ENCODE assay signal across 23 cellular contexts in genomic region chr15:36361351-36361870, GRCh38.
DNase-seq lines count a peak whose midpoint lies in the region; TF ChIP-seq lines count a peak whose summit lies in the region.
"Had no signal": no experiment of that assay in that cellular context is flagged by ENCODE, and none has a peak within 500 bp of the region (broad histone marks: within the 10 kb centered on the region; RNA-seq: fewer than 3 reads in every experiment).

No MANE protein-coding gene starts in this region.

- H3K9me3 Mint-ChIP-seq in osteocyte (ENCODE audit: unreplicated experiment), result no peaks in the 10 kb centered on the region
- H3K9me3 Mint-ChIP-seq: activated CD8-positive, alpha-beta T cell treated with anti-CD3 and anti-CD28 coated beads for 36 hours had no signal

- no peaks in the 10 kb centered on the region for H3K36me3 Mint-ChIP-seq in osteocyte (ENCODE audit: unreplicated experiment)
- H3K36me3 Mint-ChIP-seq: naive thymus-derived CD4-positive, alpha-beta T cell had no signal

- no peaks in the 10 kb centered on the region for H3K36me3 ChIP-seq in SJSA1
- H3K36me3 ChIP-seq: BE2C, Peyer's patch, prostate gland, spleen, thoracic aorta, WERI-Rb-1 had no signal

- peak overlapping the region; percentile 93 for H3K27ac ChIP-seq in SJSA1
- H3K27ac ChIP-seq: Peyer's patch, prostate gland, spleen, thoracic aorta, WERI-Rb-1 had no signal

- no peaks in the 10 kb centered on the region for H3K9me3 ChIP-seq in SJSA1 (replicated peaks)
- H3K9me3 ChIP-seq: BE2C, Peyer's patch, prostate gland, spleen, thoracic aorta had no signal

- DNase-seq in H4 (ENCODE audit: low spot score), result peak; percentile 58
- DNase-seq in SJSA1 (ENCODE audit: low read depth in 1 of 2, low spot score in 2 of 2), result peak; percentile 75 to 91
- DNase-seq in epithelial cell of esophagus (ENCODE audit: low read depth), result peak; percentile 21
- DNase-seq in osteocyte (ENCODE audit: extremely low spot score, unreplicated experiment), result no peak
- DNase-seq in stimulated activated naive CD4-positive, alpha-beta T cell treated with Interleukin-2 at 50 U/mL for 16 hours (lab: John Stamatoyannopoulos, UW), result no peak
- DNase-seq in NCI-H2107 (lab: John Stamatoyannopoulos, UW), result no peak
- no peak for DNase-seq in activated naive CD4-positive, alpha-beta T cell treated with anti-CD3 and anti-CD28 coated beads, Interleukin-2, amount 50 U/mL, for 16 hours
- no peak for DNase-seq in SKM-1 treated with dmso at 0.1 percent for 144 hours (lab: John Stamatoyannopoulos, UW; ENCODE audit: unreplicated experiment)
- DNase-seq: activated CD8-positive, alpha-beta T cell treated with anti-CD3 and anti-CD28 coated beads for 36 hours; activated T-cell treated with anti-CD3 and anti-CD28 coated beads, Interleukin-2, amount 50 U/mL, for 48 hours; BE2C; cerebellar nuclear complex; GF-D8; glutamatergic neuron; naive thymus-derived CD4-positive, alpha-beta T cell; NCI-H69; Peyer's patch; spleen; T-helper 1 cell; WERI-Rb-1 had no signal

- H3K27ac Mint-ChIP-seq in osteocyte (ENCODE audit: unreplicated experiment), result peak overlapping the region; percentile 54
- H3K27ac Mint-ChIP-seq: activated CD8-positive, alpha-beta T cell treated with anti-CD3 and anti-CD28 coated beads for 36 hours; naive thymus-derived CD4-positive, alpha-beta T cell had no signal

- peaks cover 72% of the 10 kb centered on the region for H3K4me1 Mint-ChIP-seq in osteocyte (ENCODE audit: unreplicated experiment)
- H3K4me1 Mint-ChIP-seq: naive thymus-derived CD4-positive, alpha-beta T cell had no signal

- H3K27me3 Mint-ChIP-seq in osteocyte (ENCODE audit: unreplicated experiment), result no peaks in the 10 kb centered on the region
- H3K27me3 Mint-ChIP-seq: activated CD8-positive, alpha-beta T cell treated with anti-CD3 and anti-CD28 coated beads for 36 hours had no signal

- H3K4me3 Mint-ChIP-seq in osteocyte (ENCODE audit: unreplicated experiment), result no peak overlapping the region
- H3K4me3 Mint-ChIP-seq: activated CD8-positive, alpha-beta T cell treated with anti-CD3 and anti-CD28 coated beads for 36 hours; naive thymus-derived CD4-positive, alpha-beta T cell had no signal

- TF ChIP-seq CTCF in epithelial cell of esophagus (IDR thresholded peaks at IDR 0.05; ENCODE audit: insufficient read depth, low read depth, low read length, missing control alignments), result no peak
- TF ChIP-seq CTCF in osteocyte (IDR thresholded peaks at IDR 0.05), result no peak

- no peak overlapping the region for H3K4me3 ChIP-seq in SJSA1
- H3K4me3 ChIP-seq in epithelial cell of esophagus (ENCODE audit: low read length), result no peak overlapping the region
- H3K4me3 ChIP-seq: lung, Peyer's patch, prostate gland, spleen, thoracic aorta had no signal

- no peaks in the 10 kb centered on the region for H3K27me3 ChIP-seq in SJSA1 (replicated peaks)
- H3K27me3 ChIP-seq: BE2C, Peyer's patch, spleen had no signal

- H3K4me1 ChIP-seq in SJSA1 (replicated peaks), result peaks cover 77% of the 10 kb centered on the region
- H3K4me1 ChIP-seq: Peyer's patch, prostate gland, spleen had no signal

Comparison
In these comparisons a context has a peak if more than half of its experiments do, and no peak if none do; other contexts are left out.
1. DNase-seq: peak in H4 (single experiment), SJSA1 (2 of 2) and epithelial cell of esophagus (single experiment); none in osteocyte (single experiment), stimulated activated naive CD4-positive, alpha-beta T cell treated with Interleukin-2 at 50 U/mL for 16 hours (single experiment), NCI-H2107 (single experiment), activated naive CD4-positive, alpha-beta T cell treated with anti-CD3 and anti-CD28 coated beads, Interleukin-2, amount 50 U/mL, for 16 hours (single experiment) and SKM-1 treated with dmso at 0.1 percent for 144 hours (single experiment).